ENCODE assay signal across 15 cellular contexts in genomic region chr10:12031404-12031803, GRCh38. TPM values are rescaled to one million over a fixed set of nuclear protein-coding genes. Genes with fewer than 3 reads are reported as not detected.
A peak's percentile ranks its signal among the peaks of the same experiment; 100 is the strongest.
DNase-seq lines count a peak whose midpoint lies in the region; ATAC-seq and TF ChIP-seq lines count a peak whose summit lies in the region.
"Had no signal": no experiment of that assay in that cellular context is flagged by ENCODE, and none has a peak within 500 bp of the region (broad histone marks: within the 10 kb centered on the region; RNA-seq: fewer than 3 reads in every experiment).

No MANE protein-coding gene starts in this region.

- BruUV-seq in MCF 10A (replicated peaks; lab: Mats Ljungman, UMichigan) (no TSS peak), mammary epithelial cell (replicated peaks; lab: Mats Ljungman, UMichigan) (no TSS peak)

- dilution Hi-C loops in mammary epithelial cell (cut with HindIII; ENCODE audit: low sequenced_read_pairs): no loop called here

- H3K79me2 ChIP-seq in mammary epithelial cell (ENCODE audit: insufficient read depth, low read length): peaks cover 84% of the 10 kb centered on the region

- in situ Hi-C loops in mammary epithelial cell (cut with MboI; ENCODE audit: low sequenced_read_pairs in 2 of 2): no loop called here

- CTCF ChIA-PET in MCF 10A (lab: Yijun Ruan, JAX) (no interaction called here), mammary epithelial cell (lab: Charles Lee; ENCODE audit: low non-redundant PET) (no interaction called here), HEK293 (lab: Yijun Ruan, JAX) (interaction anchor here (0.6 kb wide), 2 partner anchors 43 to 891 kb away, joined by 3 read pairs; no protein-coding TSS in a partner anchor)

- no peak overlapping the region for H3K4me2 ChIP-seq in mammary epithelial cell (ENCODE audit: insufficient read depth, low read depth, low read length)

- H3K4me3 Mint-ChIP-seq in MCF 10A (ENCODE audit: unreplicated experiment): no peak overlapping the region
- no peak overlapping the region for H3K4me3 Mint-ChIP-seq in memory B cell
- H3K4me3 Mint-ChIP-seq: CD8-positive, alpha-beta T cell had no signal

- no peaks in the 10 kb centered on the region for H3K27me3 ChIP-seq in mammary epithelial cell (ENCODE audit: insufficient read depth, low read length)

- POLR2A ChIA-PET in MCF 10A (lab: Yijun Ruan, JAX) (interaction anchor here (2.1 kb wide), 1 partner anchor 10 kb away, joined by 8 read pairs; no protein-coding TSS in a partner anchor), HEK293 (lab: Yijun Ruan, JAX) (no interaction called here)

- peak overlapping the region; percentile 27 for H3K27ac Mint-ChIP-seq in MCF 10A (ENCODE audit: low read depth, unreplicated experiment)
- H3K27ac Mint-ChIP-seq in memory B cell: peak overlapping the region; percentile 58
- H3K27ac Mint-ChIP-seq: CD8-positive, alpha-beta T cell had no signal

- H3K27me3 Mint-ChIP-seq in MCF 10A (ENCODE audit: insufficient read depth, unreplicated experiment) (no peaks in the 10 kb centered on the region), memory B cell (no peaks in the 10 kb centered on the region)

- H3K9me3 ChIP-seq in mammary epithelial cell (replicated peaks; ENCODE audit: insufficient read depth, low read length) (no peaks in the 10 kb centered on the region), HEK293 (ENCODE audit: control insufficient read depth, insufficient read depth, low read depth, low read length) (no peaks in the 10 kb centered on the region)
- H3K9me3 ChIP-seq: Caco-2, HAP-1 had no signal

- no peaks in the 10 kb centered on the region for H4K20me1 ChIP-seq in mammary epithelial cell (ENCODE audit: insufficient read depth, low read length)

- no peak overlapping the region for H3K27ac ChIP-seq in mammary epithelial cell (ENCODE audit: insufficient read depth, low read depth, low read length)
- H3K27ac ChIP-seq in HEK293 (ENCODE audit: extremely low read depth, low read depth, low read length): no peak overlapping the region
- H3K27ac ChIP-seq: 22Rv1 had no signal

- 97% methylated on average over 4 of the region's 4 CpGs for WGBS in mammary epithelial cell (ENCODE audit: low coverage, missing lambda C conversion rate)

- H3K36me3 ChIP-seq in mammary epithelial cell (ENCODE audit: insufficient read depth, low read length): peaks cover 25% of the 10 kb centered on the region
- H3K36me3 ChIP-seq in HEK293 (ENCODE audit: control insufficient read depth in 2 of 2, insufficient read depth in 1 of 2, low read length in 2 of 2): peaks cover 46 to 67% of the 10 kb centered on the region in 2 experiments

- H3K4me1 ChIP-seq in mammary epithelial cell (ENCODE audit: insufficient read depth, low read length) (no peaks in the 10 kb centered on the region), HEK293 (ENCODE audit: control insufficient read depth, insufficient read depth, low read length) (no peaks in the 10 kb centered on the region)
- H3K4me1 ChIP-seq: Caco-2, HAP-1 had no signal

- ATAC-seq in memory B cell (ENCODE audit: low read depth) (no peak), sciatic nerve (no peak)
- ATAC-seq: CD8-positive, alpha-beta T cell had no signal

- intact Hi-C loops in MCF 10A (cut with micrococcal nuclease) (no loop called here), mammary epithelial cell (cut with micrococcal nuclease) (no loop called here), sciatic nerve (cut with DNase I) (no loop called here)

- H3K4me1 Mint-ChIP-seq in MCF 10A (ENCODE audit: insufficient read depth, unreplicated experiment): no peaks in the 10 kb centered on the region
- peaks cover 15% of the 10 kb centered on the region for H3K4me1 Mint-ChIP-seq in memory B cell

- TF ChIP-seq CTCF in MCF 10A (IDR thresholded peaks at IDR 0.05; ENCODE audit: unreplicated experiment): no peak
- TF ChIP-seq CTCF in mammary epithelial cell (conservative IDR thresholded peaks at IDR 0.05 in 1 of 2, IDR thresholded peaks at IDR 0.05 in 1 of 2; ENCODE audit: extremely low read depth in 1 of 2, insufficient read depth in 1 of 2, low read depth in 1 of 2, low read length in 2 of 2): no peak
- TF ChIP-seq CTCF in HEK293 (tag by site-specific recombination; IDR thresholded peaks at IDR 0.05): no peak

- H3K36me3 Mint-ChIP-seq in MCF 10A (ENCODE audit: insufficient read depth, unreplicated experiment) (peaks cover 75% of the 10 kb centered on the region), memory B cell (peaks cover 29% of the 10 kb centered on the region)

- H2AFZ ChIP-seq in mammary epithelial cell (ENCODE audit: low read depth, low read length): no peak overlapping the region

- H3K9me3 Mint-ChIP-seq in MCF 10A (ENCODE audit: unreplicated experiment): no peaks in the 10 kb centered on the region
- no peaks in the 10 kb centered on the region for H3K9me3 Mint-ChIP-seq in memory B cell
- H3K9me3 Mint-ChIP-seq: CD8-positive, alpha-beta T cell had no signal

- H3K9ac ChIP-seq in mammary epithelial cell (ENCODE audit: insufficient read depth, low read length): no peak overlapping the region

- DNase-seq in MCF 10A (ENCODE audit: unreplicated experiment) (no peak), mammary epithelial cell (no peak), memory B cell (ENCODE audit: low spot score in 2 of 2) (no peak), NCI-H1105 treated with DMSO at 0.1 percent for 48 hours (lab: John Stamatoyannopoulos, UW) (no peak), sciatic nerve (ENCODE audit: low spot score) (no peak)
- DNase-seq: AML-193; C1 segment of cervical spinal cord; Caco-2; CD8-positive, alpha-beta T cell; DMS153; DND-41; GOT3 had no signal

- H3K4me3 ChIP-seq in mammary epithelial cell (replicated peaks in 1 of 3; ENCODE audit: insufficient read depth in 1 of 3, low read depth in 2 of 3, low read length in 3 of 3) (no peak overlapping the region), HEK293 (ENCODE audit: low read depth, low read length) (no peak overlapping the region)
- H3K4me3 ChIP-seq: HAP-1 had no signal

TF ChIP-seq in HEK293, 187 proteins besides CTCF, POLR2A, EP300 and RAD21:
- no peak for TF ChIP-seq BCL6B (tag by site-specific recombination; IDR thresholded peaks at IDR 0.05)
- no peak for TF ChIP-seq ZNF701 (tag by site-specific recombination; IDR thresholded peaks at IDR 0.05)
- TF ChIP-seq OSR2 (tag by site-specific recombination; IDR thresholded peaks at IDR 0.05): no peak
- no peak for TF ChIP-seq TSHZ1 (tag by site-specific recombination; IDR thresholded peaks at IDR 0.05; ENCODE audit: borderline replicate concordance)
- peak; percentile 85 for TF ChIP-seq ZNF121 (tag by site-specific recombination; IDR thresholded peaks at IDR 0.05)

RNA-seq across cellular contexts. Expression of gene UPF2, which starts 11.2 kb away (rescaled TPM):
- 24.3 and 24.7 TPM in 2 replicates for total RNA-seq in MCF 10A (2022)
- 10 to 100 TPM; 12.0 to 23.7 TPM for total RNA-seq in mammary epithelial cell
- 10.4 TPM for polyA plus RNA-seq in mammary epithelial cell
- polyA minus RNA-seq in mammary epithelial cell: 6.9 TPM
- 29.4 TPM for total RNA-seq in sciatic nerve

RNA-seq across cellular contexts. Expression of gene DHTKD1, which starts 37.4 kb away (rescaled TPM):
- total RNA-seq in MCF 10A (2022) (16.0 and 17.3 TPM in 2 replicates), mammary epithelial cell (10 to 100 TPM; 19.9 to 20.8 TPM), sciatic nerve (25.3 TPM)
- 27.7 TPM for polyA plus RNA-seq in mammary epithelial cell
- polyA minus RNA-seq in mammary epithelial cell: 24.4 TPM
